Comparison of ENCODE assay signal across 17 cellular contexts in genomic region chr5:164972973-164973372, GRCh38.
A peak's percentile ranks its signal among the peaks of the same experiment; 100 is the strongest.
DNase-seq lines count a peak whose midpoint lies in the region; ATAC-seq and TF ChIP-seq lines count a peak whose summit lies in the region.
"Had no signal": no experiment of that assay in that cellular context is flagged by ENCODE, and none has a peak within 500 bp of the region (broad histone marks: within the 10 kb centered on the region; RNA-seq: fewer than 3 reads in every experiment).

No MANE protein-coding gene starts in this region.

- ATAC-seq in GM23338 = no peak
- no peak for ATAC-seq in HG02759 (IDR thresholded peaks at IDR 0.05; ENCODE audit: unreplicated experiment)

- H3K4me3 ChIP-seq in GM23338 (no peak overlapping the region), vagina (no peak overlapping the region), Peyer's patch (no peak overlapping the region)
- H3K4me3 ChIP-seq: BLaER1 had no signal

- H3K27ac Mint-ChIP-seq in GM23338 = no peak overlapping the region
- H3K27ac Mint-ChIP-seq in mesothelial cell of epicardium = peak overlapping the region; percentile 86
- H3K27ac Mint-ChIP-seq: B cell; CD14-positive monocyte; CD4-positive, alpha-beta T cell; CD8-positive, alpha-beta memory T cell had no signal

- intact Hi-C loops in vagina (cut with DNase I) = no loop called here

- H3K4me1 Mint-ChIP-seq in GM23338 = no peaks in the 10 kb centered on the region
- peaks cover 7% of the 10 kb centered on the region for H3K4me1 Mint-ChIP-seq in mesothelial cell of epicardium
- H3K4me1 Mint-ChIP-seq: B cell; CD14-positive monocyte; CD8-positive, alpha-beta memory T cell had no signal

- no peaks in the 10 kb centered on the region for H3F3A ChIP-seq in GM23338 (replicated peaks; ENCODE audit: low read depth)

- peaks cover 8% of the 10 kb centered on the region; the same call in 1 of the 2 replicates for H3K9me2 ChIP-seq in GM23338 (ENCODE audit: insufficient read depth)

- DNase-seq in GM23338 (ENCODE audit: low spot score) (no peak), NCI-H82 treated with DMSO at 0.1 percent for 48 hours (lab: John Stamatoyannopoulos, UW; ENCODE audit: unreplicated experiment) (peak; percentile 14), mesothelial cell of epicardium (ENCODE audit: low spot score in 2 of 2, unreplicated experiment in 2 of 2) (no peak), vagina (ENCODE audit: extremely low spot score in 2 of 2) (no peak), Peyer's patch (no peak)
- DNase-seq: CD4-positive, alpha-beta T cell; CD8-positive, alpha-beta memory T cell; DMS53; DMS79 treated with DMSO at 0.1 percent for 48 hours; GF-D8; H7; HCEC 1CT had no signal

- 0 out of 2 replicates have a peak overlapping the region, but pooled peaks have one; percentile 19 for H2AFZ ChIP-seq in GM23338

- H3K36me3 ChIP-seq in GM23338 (ENCODE audit: insufficient read depth) = no peaks in the 10 kb centered on the region
- no peaks in the 10 kb centered on the region for H3K36me3 ChIP-seq in vagina
- H3K36me3 ChIP-seq in Peyer's patch = no peaks in the 10 kb centered on the region
- H3K36me3 ChIP-seq: BLaER1 had no signal

- H3K27ac ChIP-seq in 22Rv1 (peak overlapping the region; percentile 76), GM23338 (ENCODE audit: low read depth) (no peak overlapping the region), vagina (no peak overlapping the region), Peyer's patch (no peak overlapping the region)
- H3K27ac ChIP-seq: BLaER1 had no signal

- H3K9me3 Mint-ChIP-seq in GM23338 = peaks cover 41% of the 10 kb centered on the region
- peaks cover 62% of the 10 kb centered on the region for H3K9me3 Mint-ChIP-seq in mesothelial cell of epicardium

- no peak overlapping the region for H3K4me2 ChIP-seq in GM23338
- H3K4me2 ChIP-seq: BLaER1 had no signal

- no peak for TF ChIP-seq CTCF in 22Rv1 (IDR thresholded peaks at IDR 0.05)
- TF ChIP-seq CTCF in GM23338 (conservative IDR thresholded peaks at IDR 0.05; ENCODE audit: low read depth in 2 of 2) = no peak
- no peak for TF ChIP-seq CTCF in mesothelial cell of epicardium (IDR thresholded peaks at IDR 0.05; ENCODE audit: unreplicated experiment)
- no peak for TF ChIP-seq CTCF in vagina (IDR thresholded peaks at IDR 0.05)
- no peak for TF ChIP-seq CTCF in Peyer's patch (IDR thresholded peaks at IDR 0.05)

- peaks cover 6% of the 10 kb centered on the region for H3K27me3 Mint-ChIP-seq in GM23338 (ENCODE audit: insufficient read depth, low read depth, poor library complexity)
- no peaks in the 10 kb centered on the region for H3K27me3 Mint-ChIP-seq in mesothelial cell of epicardium (ENCODE audit: low read depth)
- H3K27me3 Mint-ChIP-seq: B cell; CD4-positive, alpha-beta T cell; CD8-positive, alpha-beta memory T cell had no signal

- H3K4me3 Mint-ChIP-seq in GM23338 (no peak overlapping the region), mesothelial cell of epicardium (no peak overlapping the region)
- H3K4me3 Mint-ChIP-seq: B cell; CD14-positive monocyte; CD4-positive, alpha-beta T cell; CD8-positive, alpha-beta memory T cell had no signal

- no peaks in the 10 kb centered on the region for H3K9me3 ChIP-seq in vagina
- no peaks in the 10 kb centered on the region for H3K9me3 ChIP-seq in Peyer's patch

- no peaks in the 10 kb centered on the region for H4K20me1 ChIP-seq in GM23338 (replicated peaks; ENCODE audit: insufficient read depth)
- H4K20me1 ChIP-seq: BLaER1 had no signal

- no peaks in the 10 kb centered on the region for H3K79me2 ChIP-seq in GM23338 (replicated peaks; ENCODE audit: insufficient read depth)

- TF ChIP-seq POLR2A in vagina (IDR thresholded peaks at IDR 0.05) (no peak), Peyer's patch (IDR thresholded peaks at IDR 0.05) (no peak)

- no peaks in the 10 kb centered on the region for H3K27me3 ChIP-seq in GM23338 (ENCODE audit: insufficient read depth)
- H3K27me3 ChIP-seq in vagina = no peaks in the 10 kb centered on the region
- H3K27me3 ChIP-seq in Peyer's patch = no peaks in the 10 kb centered on the region
- H3K27me3 ChIP-seq: BLaER1 had no signal

- H3K36me3 Mint-ChIP-seq in GM23338 (ENCODE audit: low read depth) = peaks cover 34% of the 10 kb centered on the region; the same call in 2 of the 3 replicates
- peaks cover 33% of the 10 kb centered on the region for H3K36me3 Mint-ChIP-seq in mesothelial cell of epicardium
- H3K36me3 Mint-ChIP-seq: CD14-positive monocyte; CD8-positive, alpha-beta memory T cell had no signal

- no peaks in the 10 kb centered on the region for H3K4me1 ChIP-seq in GM23338 (ENCODE audit: insufficient read depth)
- H3K4me1 ChIP-seq in vagina = no peaks in the 10 kb centered on the region
- no peaks in the 10 kb centered on the region for H3K4me1 ChIP-seq in Peyer's patch
- H3K4me1 ChIP-seq: BLaER1 had no signal

TF ChIP-seq in GM23338, 12 proteins besides CTCF, POLR2A, EP300 and RAD21 (continues in another document):
- TF ChIP-seq POLR2AphosphoS5 (IDR thresholded peaks at IDR 0.05; ENCODE audit: low read depth) (no peak), NANOG (IDR thresholded peaks at IDR 0.05; ENCODE audit: borderline replicate concordance) (no peak), EZH2phosphoT487 (IDR thresholded peaks at IDR 0.05; ENCODE audit: unreplicated experiment) (no peak), ZNF462 (CRISPR knock-in tag; IDR thresholded peaks at IDR 0.05) (no peak)
